ENCODE assay signal across 1 cellular context in the genomic region with DNA sequence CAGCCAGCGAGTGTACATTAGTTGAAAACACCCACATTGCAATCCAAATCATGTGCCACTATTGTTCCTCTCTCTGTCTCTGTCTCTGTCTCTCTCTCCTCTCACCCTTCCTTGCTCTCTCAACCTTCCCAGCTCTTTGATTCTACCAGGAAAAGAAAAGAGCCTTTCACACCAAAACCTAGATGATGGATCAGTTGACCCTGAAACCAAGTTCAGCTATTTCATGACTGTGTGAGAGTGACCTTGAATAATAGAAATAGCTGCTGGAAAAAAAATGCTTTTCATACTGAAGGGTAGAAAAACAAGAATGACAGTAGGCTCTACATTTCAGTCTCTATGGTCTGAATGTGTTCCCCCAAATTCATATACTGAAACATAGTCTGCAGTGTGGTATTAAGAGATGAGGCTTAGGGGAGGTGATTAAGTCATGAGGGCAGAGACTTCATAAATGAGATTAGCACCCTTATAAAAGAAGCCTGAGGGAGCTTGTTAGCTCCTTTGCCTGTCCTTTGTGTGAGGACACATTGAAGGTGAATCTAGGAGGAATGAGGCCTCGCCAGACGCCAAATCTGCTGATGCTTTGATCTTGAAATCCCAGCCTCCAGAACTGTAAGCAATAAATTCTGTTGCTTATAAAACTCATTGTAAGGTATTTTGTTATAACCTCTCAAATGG.
TF ChIP-seq lines count a peak whose summit lies in the region.

No MANE protein-coding gene starts in this region.

TF ChIP-seq in HepG2, 621 proteins besides CTCF, POLR2A, EP300 and RAD21 (continued from another document and continues in another):
- TF ChIP-seq, protein P1, sequence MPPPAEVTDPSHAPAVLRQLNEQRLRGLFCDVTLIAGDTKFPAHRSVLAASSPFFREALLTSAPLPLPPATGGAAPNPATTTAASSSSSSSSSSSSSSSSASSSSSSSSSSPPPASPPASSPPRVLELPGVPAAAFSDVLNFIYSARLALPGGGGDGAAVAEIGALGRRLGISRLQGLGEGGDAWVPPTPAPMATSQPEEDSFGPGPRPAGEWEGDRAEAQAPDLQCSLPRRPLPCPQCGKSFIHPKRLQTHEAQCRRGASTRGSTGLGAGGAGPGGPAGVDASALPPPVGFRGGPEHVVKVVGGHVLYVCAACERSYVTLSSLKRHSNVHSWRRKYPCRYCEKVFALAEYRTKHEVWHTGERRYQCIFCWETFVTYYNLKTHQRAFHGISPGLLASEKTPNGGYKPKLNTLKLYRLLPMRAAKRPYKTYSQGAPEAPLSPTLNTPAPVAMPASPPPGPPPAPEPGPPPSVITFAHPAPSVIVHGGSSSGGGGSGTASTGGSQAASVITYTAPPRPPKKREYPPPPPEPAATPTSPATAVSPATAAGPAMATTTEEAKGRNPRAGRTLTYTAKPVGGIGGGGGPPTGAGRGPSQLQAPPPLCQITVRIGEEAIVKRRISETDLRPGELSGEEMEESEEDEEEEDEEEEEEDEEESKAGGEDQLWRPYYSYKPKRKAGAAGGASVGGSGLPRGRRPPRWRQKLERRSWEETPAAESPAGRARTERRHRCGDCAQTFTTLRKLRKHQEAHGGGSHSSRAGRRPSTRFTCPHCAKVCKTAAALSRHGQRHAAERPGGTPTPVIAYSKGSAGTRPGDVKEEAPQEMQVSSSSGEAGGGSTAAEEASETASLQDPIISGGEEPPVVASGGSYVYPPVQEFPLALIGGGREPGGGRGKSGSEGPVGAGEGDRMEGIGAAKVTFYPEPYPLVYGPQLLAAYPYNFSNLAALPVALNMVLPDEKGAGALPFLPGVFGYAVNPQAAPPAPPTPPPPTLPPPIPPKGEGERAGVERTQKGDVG (CRISPR knock-in tag; IDR thresholded peaks at IDR 0.05; ENCODE audit: borderline replicate concordance), result no peak
- peak; percentile 42; the same call in 1 of the 2 replicates for TF ChIP-seq MED1 (CRISPR knock-in tag; IDR thresholded peaks at IDR 0.05)
- no peak for TF ChIP-seq ZNF556 (CRISPR knock-in tag; IDR thresholded peaks at IDR 0.05; ENCODE audit: borderline replicate concordance)
- TF ChIP-seq, protein P2, sequence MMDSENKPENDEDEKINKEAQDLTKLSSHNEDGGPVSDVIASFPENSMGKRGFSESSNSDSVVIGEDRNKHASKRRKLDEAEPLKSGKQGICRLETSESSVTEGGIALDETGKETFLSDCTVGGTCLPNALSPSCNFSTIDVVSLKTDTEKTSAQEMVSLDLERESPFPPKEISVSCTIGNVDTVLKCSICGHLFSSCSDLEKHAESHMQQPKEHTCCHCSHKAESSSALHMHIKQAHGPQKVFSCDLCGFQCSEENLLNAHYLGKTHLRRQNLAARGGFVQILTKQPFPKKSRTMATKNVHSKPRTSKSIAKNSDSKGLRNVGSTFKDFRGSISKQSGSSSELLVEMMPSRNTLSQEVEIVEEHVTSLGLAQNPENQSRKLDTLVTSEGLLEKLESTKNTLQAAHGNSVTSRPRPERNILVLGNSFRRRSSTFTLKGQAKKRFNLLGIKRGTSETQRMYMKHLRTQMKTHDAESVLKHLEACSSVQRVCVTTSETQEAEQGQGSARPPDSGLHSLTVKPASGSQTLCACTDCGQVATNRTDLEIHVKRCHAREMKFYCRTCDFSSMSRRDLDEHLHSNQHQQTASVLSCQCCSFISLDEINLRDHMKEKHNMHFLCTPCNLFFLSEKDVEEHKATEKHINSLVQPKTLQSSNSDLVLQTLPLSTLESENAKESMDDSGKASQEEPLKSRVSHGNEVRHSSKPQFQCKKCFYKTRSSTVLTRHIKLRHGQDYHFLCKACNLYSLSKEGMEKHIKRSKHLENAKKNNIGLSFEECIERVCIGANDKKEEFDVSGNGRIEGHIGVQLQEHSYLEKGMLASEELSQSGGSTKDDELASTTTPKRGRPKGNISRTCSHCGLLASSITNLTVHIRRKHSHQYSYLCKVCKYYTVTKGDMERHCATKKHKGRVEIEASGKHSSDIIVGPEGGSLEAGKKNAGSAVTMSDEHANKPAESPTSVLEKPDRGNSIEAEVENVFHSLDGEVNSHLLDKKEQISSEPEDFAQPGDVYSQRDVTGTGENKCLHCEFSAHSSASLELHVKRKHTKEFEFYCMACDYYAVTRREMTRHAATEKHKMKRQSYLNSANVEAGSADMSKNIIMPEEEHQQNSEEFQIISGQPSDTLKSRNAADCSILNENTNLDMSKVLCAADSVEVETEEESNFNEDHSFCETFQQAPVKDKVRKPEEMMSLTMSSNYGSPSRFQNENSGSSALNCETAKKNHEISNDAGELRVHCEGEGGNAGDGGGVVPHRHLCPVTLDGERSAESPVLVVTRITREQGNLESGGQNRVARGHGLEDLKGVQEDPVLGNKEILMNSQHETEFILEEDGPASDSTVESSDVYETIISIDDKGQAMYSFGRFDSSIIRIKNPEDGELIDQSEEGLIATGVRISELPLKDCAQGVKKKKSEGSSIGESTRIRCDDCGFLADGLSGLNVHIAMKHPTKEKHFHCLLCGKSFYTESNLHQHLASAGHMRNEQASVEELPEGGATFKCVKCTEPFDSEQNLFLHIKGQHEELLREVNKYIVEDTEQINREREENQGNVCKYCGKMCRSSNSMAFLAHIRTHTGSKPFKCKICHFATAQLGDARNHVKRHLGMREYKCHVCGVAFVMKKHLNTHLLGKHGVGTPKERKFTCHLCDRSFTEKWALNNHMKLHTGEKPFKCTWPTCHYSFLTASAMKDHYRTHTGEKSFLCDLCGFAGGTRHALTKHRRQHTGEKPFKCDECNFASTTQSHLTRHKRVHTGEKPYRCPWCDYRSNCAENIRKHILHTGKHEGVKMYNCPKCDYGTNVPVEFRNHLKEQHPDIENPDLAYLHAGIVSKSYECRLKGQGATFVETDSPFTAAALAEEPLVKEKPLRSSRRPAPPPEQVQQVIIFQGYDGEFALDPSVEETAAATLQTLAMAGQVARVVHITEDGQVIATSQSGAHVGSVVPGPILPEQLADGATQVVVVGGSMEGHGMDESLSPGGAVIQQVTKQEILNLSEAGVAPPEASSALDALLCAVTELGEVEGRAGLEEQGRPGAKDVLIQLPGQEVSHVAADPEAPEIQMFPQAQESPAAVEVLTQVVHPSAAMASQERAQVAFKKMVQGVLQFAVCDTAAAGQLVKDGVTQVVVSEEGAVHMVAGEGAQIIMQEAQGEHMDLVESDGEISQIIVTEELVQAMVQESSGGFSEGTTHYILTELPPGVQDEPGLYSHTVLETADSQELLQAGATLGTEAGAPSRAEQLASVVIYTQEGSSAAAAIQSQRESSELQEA (CRISPR knock-in tag; IDR thresholded peaks at IDR 0.05; ENCODE audit: not compliant biosample characterization), result no peak
- TF ChIP-seq, protein P3, sequence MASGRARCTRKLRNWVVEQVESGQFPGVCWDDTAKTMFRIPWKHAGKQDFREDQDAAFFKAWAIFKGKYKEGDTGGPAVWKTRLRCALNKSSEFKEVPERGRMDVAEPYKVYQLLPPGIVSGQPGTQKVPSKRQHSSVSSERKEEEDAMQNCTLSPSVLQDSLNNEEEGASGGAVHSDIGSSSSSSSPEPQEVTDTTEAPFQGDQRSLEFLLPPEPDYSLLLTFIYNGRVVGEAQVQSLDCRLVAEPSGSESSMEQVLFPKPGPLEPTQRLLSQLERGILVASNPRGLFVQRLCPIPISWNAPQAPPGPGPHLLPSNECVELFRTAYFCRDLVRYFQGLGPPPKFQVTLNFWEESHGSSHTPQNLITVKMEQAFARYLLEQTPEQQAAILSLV (CRISPR knock-in tag; IDR thresholded peaks at IDR 0.05; ENCODE audit: borderline replicate concordance), result no peak
- TF ChIP-seq, protein P4, sequence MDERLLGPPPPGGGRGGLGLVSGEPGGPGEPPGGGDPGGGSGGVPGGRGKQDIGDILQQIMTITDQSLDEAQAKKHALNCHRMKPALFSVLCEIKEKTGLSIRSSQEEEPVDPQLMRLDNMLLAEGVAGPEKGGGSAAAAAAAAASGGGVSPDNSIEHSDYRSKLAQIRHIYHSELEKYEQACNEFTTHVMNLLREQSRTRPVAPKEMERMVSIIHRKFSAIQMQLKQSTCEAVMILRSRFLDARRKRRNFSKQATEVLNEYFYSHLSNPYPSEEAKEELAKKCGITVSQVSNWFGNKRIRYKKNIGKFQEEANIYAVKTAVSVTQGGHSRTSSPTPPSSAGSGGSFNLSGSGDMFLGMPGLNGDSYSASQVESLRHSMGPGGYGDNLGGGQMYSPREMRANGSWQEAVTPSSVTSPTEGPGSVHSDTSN (CRISPR knock-in tag; IDR thresholded peaks at IDR 0.05), result no peak
- TF ChIP-seq MTA3 (CRISPR knock-in tag; IDR thresholded peaks at IDR 0.05), result no peak
- no peak for TF ChIP-seq ZNF468 (CRISPR knock-in tag; IDR thresholded peaks at IDR 0.05)
- TF ChIP-seq, protein P5, sequence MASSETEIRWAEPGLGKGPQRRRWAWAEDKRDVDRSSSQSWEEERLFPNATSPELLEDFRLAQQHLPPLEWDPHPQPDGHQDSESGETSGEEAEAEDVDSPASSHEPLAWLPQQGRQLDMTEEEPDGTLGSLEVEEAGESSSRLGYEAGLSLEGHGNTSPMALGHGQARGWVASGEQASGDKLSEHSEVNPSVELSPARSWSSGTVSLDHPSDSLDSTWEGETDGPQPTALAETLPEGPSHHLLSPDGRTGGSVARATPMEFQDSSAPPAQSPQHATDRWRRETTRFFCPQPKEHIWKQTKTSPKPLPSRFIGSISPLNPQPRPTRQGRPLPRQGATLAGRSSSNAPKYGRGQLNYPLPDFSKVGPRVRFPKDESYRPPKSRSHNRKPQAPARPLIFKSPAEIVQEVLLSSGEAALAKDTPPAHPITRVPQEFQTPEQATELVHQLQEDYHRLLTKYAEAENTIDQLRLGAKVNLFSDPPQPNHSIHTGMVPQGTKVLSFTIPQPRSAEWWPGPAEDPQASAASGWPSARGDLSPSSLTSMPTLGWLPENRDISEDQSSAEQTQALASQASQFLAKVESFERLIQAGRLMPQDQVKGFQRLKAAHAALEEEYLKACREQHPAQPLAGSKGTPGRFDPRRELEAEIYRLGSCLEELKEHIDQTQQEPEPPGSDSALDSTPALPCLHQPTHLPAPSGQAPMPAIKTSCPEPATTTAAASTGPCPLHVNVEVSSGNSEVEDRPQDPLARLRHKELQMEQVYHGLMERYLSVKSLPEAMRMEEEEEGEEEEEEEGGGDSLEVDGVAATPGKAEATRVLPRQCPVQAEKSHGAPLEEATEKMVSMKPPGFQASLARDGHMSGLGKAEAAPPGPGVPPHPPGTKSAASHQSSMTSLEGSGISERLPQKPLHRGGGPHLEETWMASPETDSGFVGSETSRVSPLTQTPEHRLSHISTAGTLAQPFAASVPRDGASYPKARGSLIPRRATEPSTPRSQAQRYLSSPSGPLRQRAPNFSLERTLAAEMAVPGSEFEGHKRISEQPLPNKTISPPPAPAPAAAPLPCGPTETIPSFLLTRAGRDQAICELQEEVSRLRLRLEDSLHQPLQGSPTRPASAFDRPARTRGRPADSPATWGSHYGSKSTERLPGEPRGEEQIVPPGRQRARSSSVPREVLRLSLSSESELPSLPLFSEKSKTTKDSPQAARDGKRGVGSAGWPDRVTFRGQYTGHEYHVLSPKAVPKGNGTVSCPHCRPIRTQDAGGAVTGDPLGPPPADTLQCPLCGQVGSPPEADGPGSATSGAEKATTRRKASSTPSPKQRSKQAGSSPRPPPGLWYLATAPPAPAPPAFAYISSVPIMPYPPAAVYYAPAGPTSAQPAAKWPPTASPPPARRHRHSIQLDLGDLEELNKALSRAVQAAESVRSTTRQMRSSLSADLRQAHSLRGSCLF (CRISPR knock-in tag; IDR thresholded peaks at IDR 0.05; ENCODE audit: borderline replicate concordance), result no peak
- TF ChIP-seq ZNF136 (CRISPR knock-in tag; IDR thresholded peaks at IDR 0.05; ENCODE audit: low read depth), result no peak
- no peak for TF ChIP-seq NFYC (CRISPR knock-in tag; IDR thresholded peaks at IDR 0.05)
- TF ChIP-seq, protein P6, sequence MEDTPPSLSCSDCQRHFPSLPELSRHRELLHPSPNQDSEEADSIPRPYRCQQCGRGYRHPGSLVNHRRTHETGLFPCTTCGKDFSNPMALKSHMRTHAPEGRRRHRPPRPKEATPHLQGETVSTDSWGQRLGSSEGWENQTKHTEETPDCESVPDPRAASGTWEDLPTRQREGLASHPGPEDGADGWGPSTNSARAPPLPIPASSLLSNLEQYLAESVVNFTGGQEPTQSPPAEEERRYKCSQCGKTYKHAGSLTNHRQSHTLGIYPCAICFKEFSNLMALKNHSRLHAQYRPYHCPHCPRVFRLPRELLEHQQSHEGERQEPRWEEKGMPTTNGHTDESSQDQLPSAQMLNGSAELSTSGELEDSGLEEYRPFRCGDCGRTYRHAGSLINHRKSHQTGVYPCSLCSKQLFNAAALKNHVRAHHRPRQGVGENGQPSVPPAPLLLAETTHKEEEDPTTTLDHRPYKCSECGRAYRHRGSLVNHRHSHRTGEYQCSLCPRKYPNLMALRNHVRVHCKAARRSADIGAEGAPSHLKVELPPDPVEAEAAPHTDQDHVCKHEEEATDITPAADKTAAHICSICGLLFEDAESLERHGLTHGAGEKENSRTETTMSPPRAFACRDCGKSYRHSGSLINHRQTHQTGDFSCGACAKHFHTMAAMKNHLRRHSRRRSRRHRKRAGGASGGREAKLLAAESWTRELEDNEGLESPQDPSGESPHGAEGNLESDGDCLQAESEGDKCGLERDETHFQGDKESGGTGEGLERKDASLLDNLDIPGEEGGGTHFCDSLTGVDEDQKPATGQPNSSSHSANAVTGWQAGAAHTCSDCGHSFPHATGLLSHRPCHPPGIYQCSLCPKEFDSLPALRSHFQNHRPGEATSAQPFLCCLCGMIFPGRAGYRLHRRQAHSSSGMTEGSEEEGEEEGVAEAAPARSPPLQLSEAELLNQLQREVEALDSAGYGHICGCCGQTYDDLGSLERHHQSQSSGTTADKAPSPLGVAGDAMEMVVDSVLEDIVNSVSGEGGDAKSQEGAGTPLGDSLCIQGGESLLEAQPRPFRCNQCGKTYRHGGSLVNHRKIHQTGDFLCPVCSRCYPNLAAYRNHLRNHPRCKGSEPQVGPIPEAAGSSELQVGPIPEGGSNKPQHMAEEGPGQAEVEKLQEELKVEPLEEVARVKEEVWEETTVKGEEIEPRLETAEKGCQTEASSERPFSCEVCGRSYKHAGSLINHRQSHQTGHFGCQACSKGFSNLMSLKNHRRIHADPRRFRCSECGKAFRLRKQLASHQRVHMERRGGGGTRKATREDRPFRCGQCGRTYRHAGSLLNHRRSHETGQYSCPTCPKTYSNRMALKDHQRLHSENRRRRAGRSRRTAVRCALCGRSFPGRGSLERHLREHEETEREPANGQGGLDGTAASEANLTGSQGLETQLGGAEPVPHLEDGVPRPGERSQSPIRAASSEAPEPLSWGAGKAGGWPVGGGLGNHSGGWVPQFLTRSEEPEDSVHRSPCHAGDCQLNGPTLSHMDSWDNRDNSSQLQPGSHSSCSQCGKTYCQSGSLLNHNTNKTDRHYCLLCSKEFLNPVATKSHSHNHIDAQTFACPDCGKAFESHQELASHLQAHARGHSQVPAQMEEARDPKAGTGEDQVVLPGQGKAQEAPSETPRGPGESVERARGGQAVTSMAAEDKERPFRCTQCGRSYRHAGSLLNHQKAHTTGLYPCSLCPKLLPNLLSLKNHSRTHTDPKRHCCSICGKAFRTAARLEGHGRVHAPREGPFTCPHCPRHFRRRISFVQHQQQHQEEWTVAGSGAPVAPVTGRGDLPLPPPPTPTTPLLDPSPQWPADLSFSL (CRISPR knock-in tag; IDR thresholded peaks at IDR 0.05), result no peak
- no peak for TF ChIP-seq NCOA1 (CRISPR knock-in tag; IDR thresholded peaks at IDR 0.05)
- peak; percentile 6 to 35; a peak in 2 of 4 replicates for TF ChIP-seq NR2F1 (CRISPR knock-in tag; IDR thresholded peaks at IDR 0.05)
- TF ChIP-seq SATB2 (CRISPR knock-in tag; IDR thresholded peaks at IDR 0.05), result no peak
